ENCODE assay signal across 1 cellular context in the genomic region with DNA sequence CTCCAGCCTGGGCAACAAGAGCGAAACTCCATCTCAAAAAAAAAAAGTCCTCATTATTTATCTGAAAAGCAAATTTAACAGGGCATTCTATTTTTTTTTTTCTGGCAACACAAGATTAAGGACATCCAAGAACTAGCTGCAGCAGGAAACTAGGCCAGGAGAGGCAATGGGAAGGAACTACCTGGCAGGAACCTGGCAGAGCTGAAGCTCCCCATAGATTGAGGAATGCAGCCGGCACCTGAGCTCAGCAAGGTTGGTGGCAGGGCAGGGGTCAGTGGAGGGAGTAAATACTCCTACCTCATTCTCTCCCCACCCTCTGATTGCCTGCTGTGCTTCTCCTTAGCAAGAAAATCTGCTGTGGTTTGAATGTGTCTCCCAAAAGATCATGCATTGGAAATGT.
TF ChIP-seq lines count a peak whose summit lies in the region.

No MANE protein-coding gene starts in this region.

TF ChIP-seq in IMR-90, 13 proteins besides CTCF, POLR2A, EP300 and RAD21:
- TF ChIP-seq RCOR1 (IDR thresholded peaks at IDR 0.05; ENCODE audit: insufficient replicate concordance, low read length): no peak
- no peak for TF ChIP-seq NFE2L2 (IDR thresholded peaks at IDR 0.05; ENCODE audit: low read depth, low read length)
- TF ChIP-seq MXI1 (IDR thresholded peaks at IDR 0.05; ENCODE audit: borderline replicate concordance, low read depth, low read length): no peak
- no peak for TF ChIP-seq MAZ (IDR thresholded peaks at IDR 0.05; ENCODE audit: borderline replicate concordance, low read depth, low read length)
- no peak for TF ChIP-seq CHD1 (IDR thresholded peaks at IDR 0.05; ENCODE audit: low read depth, low read length)
- TF ChIP-seq CEBPB (IDR thresholded peaks at IDR 0.05; ENCODE audit: low read depth, low read length): no peak
- TF ChIP-seq, protein P1, sequence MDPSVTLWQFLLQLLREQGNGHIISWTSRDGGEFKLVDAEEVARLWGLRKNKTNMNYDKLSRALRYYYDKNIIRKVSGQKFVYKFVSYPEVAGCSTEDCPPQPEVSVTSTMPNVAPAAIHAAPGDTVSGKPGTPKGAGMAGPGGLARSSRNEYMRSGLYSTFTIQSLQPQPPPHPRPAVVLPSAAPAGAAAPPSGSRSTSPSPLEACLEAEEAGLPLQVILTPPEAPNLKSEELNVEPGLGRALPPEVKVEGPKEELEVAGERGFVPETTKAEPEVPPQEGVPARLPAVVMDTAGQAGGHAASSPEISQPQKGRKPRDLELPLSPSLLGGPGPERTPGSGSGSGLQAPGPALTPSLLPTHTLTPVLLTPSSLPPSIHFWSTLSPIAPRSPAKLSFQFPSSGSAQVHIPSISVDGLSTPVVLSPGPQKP (IDR thresholded peaks at IDR 0.05; ENCODE audit: borderline replicate concordance, low read depth, low read length): no peak
- TF ChIP-seq, protein P2, sequence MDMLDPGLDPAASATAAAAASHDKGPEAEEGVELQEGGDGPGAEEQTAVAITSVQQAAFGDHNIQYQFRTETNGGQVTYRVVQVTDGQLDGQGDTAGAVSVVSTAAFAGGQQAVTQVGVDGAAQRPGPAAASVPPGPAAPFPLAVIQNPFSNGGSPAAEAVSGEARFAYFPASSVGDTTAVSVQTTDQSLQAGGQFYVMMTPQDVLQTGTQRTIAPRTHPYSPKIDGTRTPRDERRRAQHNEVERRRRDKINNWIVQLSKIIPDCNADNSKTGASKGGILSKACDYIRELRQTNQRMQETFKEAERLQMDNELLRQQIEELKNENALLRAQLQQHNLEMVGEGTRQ (IDR thresholded peaks at IDR 0.05; ENCODE audit: low read depth, low read length): no peak
- no peak for TF ChIP-seq RFX5 (IDR thresholded peaks at IDR 0.05; ENCODE audit: low read depth, low read length)
- TF ChIP-seq SMC3 (IDR thresholded peaks at IDR 0.05; ENCODE audit: low read depth, low read length): no peak
- TF ChIP-seq MAFK (IDR thresholded peaks at IDR 0.05; ENCODE audit: low read depth, low read length): no peak
- TF ChIP-seq BHLHE40 (IDR thresholded peaks at IDR 0.05; ENCODE audit: low read depth, low read length): no peak
